Comparison of ENCODE assay signal across 1 cellular context in the genomic region with DNA sequence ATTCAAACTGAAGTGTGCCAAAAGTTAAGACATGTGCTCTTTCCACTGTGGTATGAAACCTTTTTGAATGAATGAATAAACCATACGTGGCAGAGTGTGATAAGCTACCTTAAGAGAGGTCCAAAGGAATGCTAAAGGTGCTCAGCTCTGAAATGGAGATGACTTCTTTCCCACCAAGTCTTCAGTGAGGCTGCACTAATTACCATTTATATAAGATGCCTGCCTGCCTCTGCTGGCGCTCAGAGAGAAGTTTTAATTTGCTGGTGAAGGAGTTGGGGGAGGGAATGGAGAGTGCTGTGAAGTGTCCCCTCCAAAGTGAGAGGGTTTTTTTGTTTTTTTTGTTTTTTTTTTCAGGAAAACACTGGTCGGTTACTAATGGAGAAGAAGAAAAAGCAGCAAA.
TF ChIP-seq lines count a peak whose summit lies in the region.

No MANE protein-coding gene starts in this region.

TF ChIP-seq in GM23338, 12 proteins besides CTCF, POLR2A, EP300 and RAD21 (continued from another document):
- TF ChIP-seq, protein P1, sequence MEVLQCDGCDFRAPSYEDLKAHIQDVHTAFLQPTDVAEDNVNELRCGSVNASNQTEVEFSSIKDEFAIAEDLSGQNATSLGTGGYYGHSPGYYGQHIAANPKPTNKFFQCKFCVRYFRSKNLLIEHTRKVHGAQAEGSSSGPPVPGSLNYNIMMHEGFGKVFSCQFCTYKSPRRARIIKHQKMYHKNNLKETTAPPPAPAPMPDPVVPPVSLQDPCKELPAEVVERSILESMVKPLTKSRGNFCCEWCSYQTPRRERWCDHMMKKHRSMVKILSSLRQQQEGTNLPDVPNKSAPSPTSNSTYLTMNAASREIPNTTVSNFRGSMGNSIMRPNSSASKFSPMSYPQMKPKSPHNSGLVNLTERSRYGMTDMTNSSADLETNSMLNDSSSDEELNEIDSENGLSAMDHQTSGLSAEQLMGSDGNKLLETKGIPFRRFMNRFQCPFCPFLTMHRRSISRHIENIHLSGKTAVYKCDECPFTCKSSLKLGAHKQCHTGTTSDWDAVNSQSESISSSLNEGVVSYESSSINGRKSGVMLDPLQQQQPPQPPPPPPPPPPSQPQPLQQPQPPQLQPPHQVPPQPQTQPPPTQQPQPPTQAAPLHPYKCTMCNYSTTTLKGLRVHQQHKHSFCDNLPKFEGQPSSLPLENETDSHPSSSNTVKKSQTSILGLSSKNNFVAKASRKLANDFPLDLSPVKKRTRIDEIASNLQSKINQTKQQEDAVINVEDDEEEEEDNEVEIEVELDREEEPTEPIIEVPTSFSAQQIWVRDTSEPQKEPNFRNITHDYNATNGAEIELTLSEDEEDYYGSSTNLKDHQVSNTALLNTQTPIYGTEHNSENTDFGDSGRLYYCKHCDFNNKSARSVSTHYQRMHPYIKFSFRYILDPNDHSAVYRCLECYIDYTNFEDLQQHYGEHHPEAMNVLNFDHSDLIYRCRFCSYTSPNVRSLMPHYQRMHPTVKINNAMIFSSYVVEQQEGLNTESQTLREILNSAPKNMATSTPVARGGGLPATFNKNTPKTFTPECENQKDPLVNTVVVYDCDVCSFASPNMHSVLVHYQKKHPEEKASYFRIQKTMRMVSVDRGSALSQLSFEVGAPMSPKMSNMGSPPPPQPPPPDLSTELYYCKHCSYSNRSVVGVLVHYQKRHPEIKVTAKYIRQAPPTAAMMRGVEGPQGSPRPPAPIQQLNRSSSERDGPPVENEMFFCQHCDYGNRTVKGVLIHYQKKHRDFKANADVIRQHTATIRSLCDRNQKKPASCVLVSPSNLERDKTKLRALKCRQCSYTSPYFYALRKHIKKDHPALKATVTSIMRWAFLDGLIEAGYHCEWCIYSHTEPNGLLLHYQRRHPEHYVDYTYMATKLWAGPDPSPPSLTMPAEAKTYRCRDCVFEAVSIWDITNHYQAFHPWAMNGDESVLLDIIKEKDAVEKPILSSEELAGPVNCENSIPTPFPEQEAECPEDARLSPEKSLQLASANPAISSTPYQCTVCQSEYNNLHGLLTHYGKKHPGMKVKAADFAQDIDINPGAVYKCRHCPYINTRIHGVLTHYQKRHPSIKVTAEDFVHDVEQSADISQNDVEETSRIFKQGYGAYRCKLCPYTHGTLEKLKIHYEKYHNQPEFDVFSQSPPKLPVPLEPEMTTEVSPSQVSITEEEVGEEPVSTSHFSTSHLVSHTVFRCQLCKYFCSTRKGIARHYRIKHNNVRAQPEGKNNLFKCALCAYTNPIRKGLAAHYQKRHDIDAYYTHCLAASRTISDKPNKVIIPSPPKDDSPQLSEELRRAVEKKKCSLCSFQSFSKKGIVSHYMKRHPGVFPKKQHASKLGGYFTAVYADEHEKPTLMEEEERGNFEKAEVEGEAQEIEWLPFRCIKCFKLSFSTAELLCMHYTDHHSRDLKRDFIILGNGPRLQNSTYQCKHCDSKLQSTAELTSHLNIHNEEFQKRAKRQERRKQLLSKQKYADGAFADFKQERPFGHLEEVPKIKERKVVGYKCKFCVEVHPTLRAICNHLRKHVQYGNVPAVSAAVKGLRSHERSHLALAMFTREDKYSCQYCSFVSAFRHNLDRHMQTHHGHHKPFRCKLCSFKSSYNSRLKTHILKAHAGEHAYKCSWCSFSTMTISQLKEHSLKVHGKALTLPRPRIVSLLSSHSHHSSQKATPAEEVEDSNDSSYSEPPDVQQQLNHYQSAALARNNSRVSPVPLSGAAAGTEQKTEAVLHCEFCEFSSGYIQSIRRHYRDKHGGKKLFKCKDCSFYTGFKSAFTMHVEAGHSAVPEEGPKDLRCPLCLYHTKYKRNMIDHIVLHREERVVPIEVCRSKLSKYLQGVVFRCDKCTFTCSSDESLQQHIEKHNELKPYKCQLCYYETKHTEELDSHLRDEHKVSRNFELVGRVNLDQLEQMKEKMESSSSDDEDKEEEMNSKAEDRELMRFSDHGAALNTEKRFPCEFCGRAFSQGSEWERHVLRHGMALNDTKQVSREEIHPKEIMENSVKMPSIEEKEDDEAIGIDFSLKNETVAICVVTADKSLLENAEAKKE (CRISPR knock-in tag; IDR thresholded peaks at IDR 0.05), result peak; percentile 43; the same call in 1 of the 2 replicates
